Comparison of ENCODE assay signal across 8 cellular contexts in genomic region chr4:177339794-177340374, GRCh38. TPM values are rescaled to one million over a fixed set of nuclear protein-coding genes. Genes with fewer than 3 reads are reported as not detected.
DNase-seq lines count a peak whose midpoint lies in the region; ATAC-seq, FAIRE-seq and TF ChIP-seq lines count a peak whose summit lies in the region.

No MANE protein-coding gene starts in this region.

- peak overlapping the region; percentile 46 for H3K9ac ChIP-seq in adipocyte (ENCODE audit: low read length)

- H3K36me3 ChIP-seq in adipocyte (ENCODE audit: control insufficient read depth, insufficient read depth, low read length, severe bottlenecking) (no peaks in the 10 kb centered on the region), hepatocyte (replicated peaks; ENCODE audit: insufficient read depth, low read depth) (no peaks in the 10 kb centered on the region), suprapubic skin (no peaks in the 10 kb centered on the region)

- peak; percentile 65 to 80 for TF ChIP-seq RAD21 in A549 (conservative IDR thresholded peaks at IDR 0.05 in 1 of 2, IDR thresholded peaks at IDR 0.05 in 1 of 2)

- TF ChIP-seq POLR2A in A549 (IDR thresholded peaks at IDR 0.05; ENCODE audit: low read length), result no peak
- no peak for TF ChIP-seq POLR2A in suprapubic skin (IDR thresholded peaks at IDR 0.05)

- H3K4me3 ChIP-seq in A549 (no peak overlapping the region), GM12864 (ENCODE audit: low read depth, low read length) (no peak overlapping the region), adipocyte (ENCODE audit: low read length) (no peak overlapping the region), hepatocyte (no peak overlapping the region), suprapubic skin (no peak overlapping the region)

- WGBS in A549 (ENCODE audit: missing lambda C conversion rate), result 22% methylated on average over 2 of the region's 2 CpGs
- WGBS in hepatocyte (ENCODE audit: low lambda C conversion rate, missing lambda C conversion rate), result 39% methylated on average over 2 of the region's 2 CpGs
- WGBS in suprapubic skin, result 7% methylated on average over 2 of the region's 2 CpGs

- H3K4me2 ChIP-seq in A549 (peak overlapping the region; percentile 48), hepatocyte (no peak overlapping the region)

- ATAC-seq in A549, result peak; percentile 70 to 89; a peak in 3 of 6 replicates

- no peak for FAIRE-seq in A549 (lab: Jason Lieb, UNC)

- no peaks in the 10 kb centered on the region for H3K79me2 ChIP-seq in hepatocyte

- TF ChIP-seq EP300 in A549 (IDR thresholded peaks at IDR 0.05), result no peak
- no peak for TF ChIP-seq EP300 in suprapubic skin (IDR thresholded peaks at IDR 0.05)

- H3K27me3 ChIP-seq in adipocyte (replicated peaks; ENCODE audit: control insufficient read depth, insufficient read depth, low read length) (no peaks in the 10 kb centered on the region), hepatocyte (no peaks in the 10 kb centered on the region), suprapubic skin (no peaks in the 10 kb centered on the region)

- no peak overlapping the region for H2AFZ ChIP-seq in hepatocyte

- H3K4me1 ChIP-seq in A549 (peaks cover 14% of the 10 kb centered on the region; the same call in 2 of the 3 replicates), adipocyte (ENCODE audit: control insufficient read depth, insufficient read depth, low read length) (peaks cover 14% of the 10 kb centered on the region), hepatocyte (ENCODE audit: insufficient read depth) (no peaks in the 10 kb centered on the region), suprapubic skin (peaks cover 4% of the 10 kb centered on the region)

- H3K9me2 ChIP-seq in hepatocyte (replicated peaks; ENCODE audit: insufficient read depth), result no peaks in the 10 kb centered on the region

- TF ChIP-seq CTCF in A549 (IDR thresholded peaks at IDR 0.05) (peak; percentile 68), GM12864 (IDR thresholded peaks at IDR 0.05; ENCODE audit: low read depth, low read length, missing control alignments) (peak; percentile 49), hepatocyte (IDR thresholded peaks at IDR 0.05; ENCODE audit: poor library complexity) (peak; percentile 76), suprapubic skin (IDR thresholded peaks at IDR 0.05) (peak; percentile 45 to 55)

- CTCF ChIA-PET in A549 (lab: Yijun Ruan, JAX), result interaction anchor here (0.8 to 8.6 kb wide), 8 partner anchors 10 to 962 kb away, joined by 3 to 53 read pairs (median 4); no protein-coding TSS in a partner anchor
- CTCF ChIA-PET in HEK293T (lab: Yijun Ruan, JAX), result interaction anchor here (2.0 kb wide), 1 partner anchor 90 kb away, joined by 10 read pairs; no protein-coding TSS in a partner anchor

- DNase-seq in A549 (ENCODE audit: low read depth in 1 of 2, low spot score in 1 of 2), result peak; percentile 7 to 26
- DNase-seq in GM12864 (ENCODE audit: low read depth), result no peak
- DNase-seq in HEK293T (ENCODE audit: extremely low spot score), result peak; percentile 27
- DNase-seq in LoVo (ENCODE audit: low spot score), result peak; percentile 49
- peak; percentile 75 for DNase-seq in adipocyte (ENCODE audit: low read depth)
- peak; percentile 34 for DNase-seq in hepatocyte (ENCODE audit: low spot score)
- no peak for DNase-seq in suprapubic skin (ENCODE audit: low spot score in 2 of 2)
- DNase-seq in effector CD4-positive, alpha-beta T cell, result no peak

- H3K9me3 ChIP-seq in A549 (no peaks in the 10 kb centered on the region), adipocyte (ENCODE audit: control insufficient read depth, low read length) (no peaks in the 10 kb centered on the region), hepatocyte (ENCODE audit: low read depth) (no peaks in the 10 kb centered on the region), suprapubic skin (no peaks in the 10 kb centered on the region)

- no peaks in the 10 kb centered on the region for H4K20me1 ChIP-seq in hepatocyte (ENCODE audit: insufficient read depth, poor library complexity, severe bottlenecking)

- POLR2A ChIA-PET in A549 (lab: Yijun Ruan, JAX) (no interaction called here), HEK293T (lab: Yijun Ruan, JAX) (no interaction called here)

- H3K27ac ChIP-seq in A549, result peak overlapping the region; percentile 53 to 61
- H3K27ac ChIP-seq in hepatocyte, result no peak overlapping the region
- H3K27ac ChIP-seq in suprapubic skin, result no peak overlapping the region

TF ChIP-seq in A549, 52 proteins besides CTCF, POLR2A, EP300 and RAD21:
- TF ChIP-seq NPAS2 (CRISPR knock-in tag; IDR thresholded peaks at IDR 0.05; ENCODE audit: borderline replicate concordance), result no peak
- no peak for TF ChIP-seq ZC3H11A (IDR thresholded peaks at IDR 0.05)
- no peak for TF ChIP-seq MYC (IDR thresholded peaks at IDR 0.05; ENCODE audit: borderline replicate concordance, low read length)
- TF ChIP-seq E2F6 (IDR thresholded peaks at IDR 0.05; ENCODE audit: borderline replicate concordance, low read depth), result no peak
- peak; percentile 78 for TF ChIP-seq SMC3 (IDR thresholded peaks at IDR 0.05)

TF ChIP-seq in HEK293T, 16 proteins besides CTCF, POLR2A, EP300 and RAD21:
- TF ChIP-seq ELF4 (IDR thresholded peaks at IDR 0.05), result no peak
- TF ChIP-seq CTBP1 (IDR thresholded peaks at IDR 0.05; ENCODE audit: borderline replicate concordance), result no peak
- no peak for TF ChIP-seq FOXK2 (IDR thresholded peaks at IDR 0.05)
- no peak for TF ChIP-seq SP1 (IDR thresholded peaks at IDR 0.05)
- TF ChIP-seq PKNOX1 (IDR thresholded peaks at IDR 0.05), result no peak

RNA-seq across cellular contexts. Expression of gene NEIL3, which starts 30.2 kb away (rescaled TPM):
- polyA plus RNA-seq in A549 (2011; rRNA removed) (29.1 and 42.0 TPM in 2 replicates), A549 (2017; fragmentation: RNase III; extraction: RNeasy Plus Mini Kit Qiagen cat#74134 plus additional on column Dnase treatment) (22.1 to 25.8 TPM (median 23.4 TPM) in 3 replicates), hepatocyte (0.87 and 1.3 TPM in 2 replicates)
- 16.0 and 16.3 TPM in 2 replicates for polyA plus RNA-seq in A549 (2012; cell fraction: cytosol; rRNA removed)
- polyA plus RNA-seq in A549 (2012; cell fraction: nucleus; rRNA removed), result 14.7 and 17.9 TPM in 2 replicates
- polyA minus RNA-seq in A549 (2011; rRNA and poly(A)+ RNA removed), result 17.1 and 17.3 TPM in 2 replicates
- total RNA-seq in hepatocyte (2.0 and 2.1 TPM in 2 replicates), suprapubic skin (1 to 10 TPM; 1.1 to 3.1 (median 2.1) TPM)

Comparison
In these comparisons a context has a peak if more than half of its experiments do, and no peak if none do; other contexts are left out.
1. DNase-seq: peak in A549 (2 of 2), HEK293T (single experiment), LoVo (single experiment), adipocyte (single experiment) and hepatocyte (single experiment); none in GM12864 (single experiment), suprapubic skin (0 of 2) and effector CD4-positive, alpha-beta T cell (single experiment).
2. H3K27ac ChIP-seq: peak in A549 (2 of 2); none in hepatocyte (single experiment) and suprapubic skin (single experiment).
3. Peak in every context shown above with its lines, with median percentiles within 50 percentile points of each other: CTCF ChIP-seq.